Comparison of ENCODE assay signal across 30 cellular contexts in genomic region chr6:149162924-149163323, GRCh38.
"Had no signal": no experiment of that assay in that cellular context is flagged by ENCODE, and none has a peak within 500 bp of the region (broad histone marks: within the 10 kb centered on the region; RNA-seq: fewer than 3 reads in every experiment).

No MANE protein-coding gene starts in this region.

- H3K9me3 ChIP-seq: ascending aorta, breast epithelium, esophagus muscularis mucosa, gastroesophageal sphincter, heart right ventricle had no signal

- H3K4me1 ChIP-seq: ascending aorta, foreskin keratinocyte had no signal

- H3K27ac ChIP-seq: ascending aorta, breast epithelium, cardiac muscle cell, coronary artery, dorsolateral prefrontal cortex, esophagus muscularis mucosa, foreskin keratinocyte, gastroesophageal sphincter, heart right ventricle had no signal

- H3K36me3 ChIP-seq: ascending aorta, breast epithelium, cardiac muscle cell, esophagus muscularis mucosa, gastroesophageal sphincter, heart right ventricle had no signal

- DNase-seq: activated CD4-positive, alpha-beta memory T cell treated with anti-CD3 and anti-CD28 coated beads for 36 hours; activated CD4-positive, alpha-beta T cell treated with anti-CD3 and anti-CD28 coated beads for 36 hours; activated CD4-positive, CD25-positive, alpha-beta regulatory T cell; activated CD4-positive, CD25-positive, alpha-beta regulatory T cell treated with anti-CD3 and anti-CD28 coated beads, Interleukin-2, amount 50 U/mL, for 72 hours; activated CD8-positive, alpha-beta memory T cell treated with anti-CD3 and anti-CD28 coated beads, Interleukin-2, amount 10 ng/mL, durations not matched to agents 7 days and 5 days; activated CD8-positive, alpha-beta memory T cell treated with anti-CD3 and anti-CD28 coated beads, Interleukin-2, amount 50 U/mL, for 4 hours; activated CD8-positive, alpha-beta T cell treated with anti-CD3 and anti-CD28 coated beads, Interleukin-2, amount 10 ng/mL, durations not matched to agents 7 days and 5 days; activated effector memory CD4-positive, alpha-beta T cell treated with anti-CD3 and anti-CD28 coated beads, Interleukin-2, amount 50 U/mL, for 16 hours; activated naive CD4-positive, alpha-beta T cell treated with anti-CD3 and anti-CD28 coated beads, Interleukin-2, amount 10 ng/mL, durations not matched to agents 7 days and 5 days; activated naive CD8-positive, alpha-beta T cell treated with anti-CD3 and anti-CD28 coated beads, Interleukin-2, amount 10 ng/mL, durations not matched to agents 7 days and 5 days; activated T-cell treated with anti-CD3 and anti-CD28 coated beads, Interleukin-2, amount 50 U/mL, for 1 hour; activated T-cell treated with anti-CD3 and anti-CD28 coated beads, Interleukin-2, amount 50 U/mL, for 48 hours; central memory CD4-positive, alpha-beta T cell; cerebellar nuclear complex; dorsolateral prefrontal cortex; effector memory CD4-positive, alpha-beta T cell; endodermal cell; erythroblast; foreskin keratinocyte; heart right ventricle; T-helper 1 cell; T-helper 17 cell; T1000 had no signal

- H3K4me3 ChIP-seq: ascending aorta, breast epithelium, cardiac muscle cell, coronary artery, dorsolateral prefrontal cortex, esophagus muscularis mucosa, gastroesophageal sphincter, heart right ventricle had no signal

- ATAC-seq: activated CD4-positive, alpha-beta T cell treated with anti-CD3 and anti-CD28 coated beads for 36 hours; activated CD8-positive, alpha-beta memory T cell treated with anti-CD3 and anti-CD28 coated beads, Interleukin-2, amount 10 ng/mL, durations not matched to agents 7 days and 5 days; activated CD8-positive, alpha-beta T cell treated with anti-CD3 and anti-CD28 coated beads, Interleukin-2, amount 10 ng/mL, durations not matched to agents 7 days and 5 days; activated naive CD4-positive, alpha-beta T cell treated with anti-CD3 and anti-CD28 coated beads, Interleukin-2, amount 50 U/mL, for 72 hours; foreskin keratinocyte; gastroesophageal sphincter; heart right ventricle; T-helper 17 cell had no signal

- H3K27me3 ChIP-seq: ascending aorta, breast epithelium, cardiac muscle cell, dorsolateral prefrontal cortex, esophagus muscularis mucosa, gastroesophageal sphincter had no signal
